In the genomic region with DNA sequence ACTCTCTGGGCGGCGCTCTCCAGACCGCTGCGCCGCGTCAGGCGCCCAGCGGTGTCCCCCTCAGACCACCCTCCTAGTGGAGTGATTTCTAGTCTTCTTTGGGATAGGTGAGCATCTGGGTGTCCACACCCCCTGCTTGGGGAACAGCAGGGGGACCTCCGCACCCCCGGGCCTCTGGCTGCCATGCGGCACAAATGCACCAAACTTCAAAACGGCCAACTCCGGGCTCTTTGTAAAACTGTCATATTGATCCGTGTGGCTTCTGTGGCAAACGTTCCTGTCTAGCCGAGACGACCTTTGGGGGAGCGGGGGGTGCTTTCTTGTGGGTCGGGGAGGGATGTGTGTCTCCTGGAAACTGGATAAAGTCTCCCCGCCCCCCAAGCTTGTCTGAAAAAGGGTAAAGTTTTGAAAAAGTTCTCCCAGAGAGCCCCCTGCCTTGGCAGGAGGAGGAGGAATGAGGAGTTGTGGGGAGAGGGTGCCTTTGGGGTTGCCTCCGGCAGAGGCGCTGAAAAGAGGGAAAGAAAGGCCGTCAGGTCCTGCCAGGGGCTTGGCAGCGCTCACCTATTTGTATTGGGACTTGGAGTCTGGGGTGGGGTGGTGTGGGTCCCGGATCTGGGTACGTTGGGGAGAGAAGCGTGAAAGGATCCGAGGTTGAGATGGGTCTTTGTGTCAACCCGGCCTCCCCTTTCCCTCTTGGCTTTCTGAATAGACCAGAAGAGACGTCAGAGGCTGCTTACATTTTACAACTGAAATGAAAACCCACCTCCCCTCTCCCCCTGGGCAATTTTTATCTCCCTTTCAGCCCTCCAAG, we compare ENCODE assay signal across 1 cellular context.
TF ChIP-seq lines count a peak whose summit lies in the region.

No MANE protein-coding gene starts in this region.

TF ChIP-seq in HepG2, 621 proteins besides CTCF, POLR2A, EP300 and RAD21:
- TF ChIP-seq KLF13 (CRISPR knock-in tag; IDR thresholded peaks at IDR 0.05): no peak
- no peak for TF ChIP-seq SCMH1 (CRISPR knock-in tag; IDR thresholded peaks at IDR 0.05; ENCODE audit: borderline replicate concordance)
- TF ChIP-seq MAZ (IDR thresholded peaks at IDR 0.05; ENCODE audit: borderline replicate concordance, low read depth, low read length): no peak
- 0 out of 2 replicates have a peak, but pooled peaks have one; percentile 28 for TF ChIP-seq MAZ (CRISPR knock-in tag; IDR thresholded peaks at IDR 0.05; ENCODE audit: low read depth)
- no peak for TF ChIP-seq ZNF569 (CRISPR knock-in tag; IDR thresholded peaks at IDR 0.05; ENCODE audit: borderline replicate concordance)
- no peak for TF ChIP-seq ZNF281 (CRISPR knock-in tag; IDR thresholded peaks at IDR 0.05; ENCODE audit: borderline replicate concordance)
- TF ChIP-seq HDAC1 (CRISPR knock-in tag; IDR thresholded peaks at IDR 0.05): 0 out of 2 replicates have a peak, but pooled peaks have one; percentile 0
- no peak for TF ChIP-seq NCOR1 (IDR thresholded peaks at IDR 0.05; ENCODE audit: borderline replicate concordance, low read length)
- TF ChIP-seq, protein P1, sequence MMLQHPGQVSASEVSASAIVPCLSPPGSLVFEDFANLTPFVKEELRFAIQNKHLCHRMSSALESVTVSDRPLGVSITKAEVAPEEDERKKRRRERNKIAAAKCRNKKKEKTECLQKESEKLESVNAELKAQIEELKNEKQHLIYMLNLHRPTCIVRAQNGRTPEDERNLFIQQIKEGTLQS (CRISPR knock-in tag; IDR thresholded peaks at IDR 0.05): peak; percentile 17; the same call in 1 of the 2 replicates
- TF ChIP-seq, protein P2, sequence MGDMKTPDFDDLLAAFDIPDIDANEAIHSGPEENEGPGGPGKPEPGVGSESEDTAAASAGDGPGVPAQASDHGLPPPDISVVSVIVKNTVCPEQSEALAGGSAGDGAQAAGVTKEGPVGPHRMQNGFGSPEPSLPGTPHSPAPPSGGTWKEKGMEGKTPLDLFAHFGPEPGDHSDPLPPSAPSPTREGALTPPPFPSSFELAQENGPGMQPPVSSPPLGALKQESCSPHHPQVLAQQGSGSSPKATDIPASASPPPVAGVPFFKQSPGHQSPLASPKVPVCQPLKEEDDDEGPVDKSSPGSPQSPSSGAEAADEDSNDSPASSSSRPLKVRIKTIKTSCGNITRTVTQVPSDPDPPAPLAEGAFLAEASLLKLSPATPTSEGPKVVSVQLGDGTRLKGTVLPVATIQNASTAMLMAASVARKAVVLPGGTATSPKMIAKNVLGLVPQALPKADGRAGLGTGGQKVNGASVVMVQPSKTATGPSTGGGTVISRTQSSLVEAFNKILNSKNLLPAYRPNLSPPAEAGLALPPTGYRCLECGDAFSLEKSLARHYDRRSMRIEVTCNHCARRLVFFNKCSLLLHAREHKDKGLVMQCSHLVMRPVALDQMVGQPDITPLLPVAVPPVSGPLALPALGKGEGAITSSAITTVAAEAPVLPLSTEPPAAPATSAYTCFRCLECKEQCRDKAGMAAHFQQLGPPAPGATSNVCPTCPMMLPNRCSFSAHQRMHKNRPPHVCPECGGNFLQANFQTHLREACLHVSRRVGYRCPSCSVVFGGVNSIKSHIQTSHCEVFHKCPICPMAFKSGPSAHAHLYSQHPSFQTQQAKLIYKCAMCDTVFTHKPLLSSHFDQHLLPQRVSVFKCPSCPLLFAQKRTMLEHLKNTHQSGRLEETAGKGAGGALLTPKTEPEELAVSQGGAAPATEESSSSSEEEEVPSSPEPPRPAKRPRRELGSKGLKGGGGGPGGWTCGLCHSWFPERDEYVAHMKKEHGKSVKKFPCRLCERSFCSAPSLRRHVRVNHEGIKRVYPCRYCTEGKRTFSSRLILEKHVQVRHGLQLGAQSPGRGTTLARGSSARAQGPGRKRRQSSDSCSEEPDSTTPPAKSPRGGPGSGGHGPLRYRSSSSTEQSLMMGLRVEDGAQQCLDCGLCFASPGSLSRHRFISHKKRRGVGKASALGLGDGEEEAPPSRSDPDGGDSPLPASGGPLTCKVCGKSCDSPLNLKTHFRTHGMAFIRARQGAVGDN (CRISPR knock-in tag; IDR thresholded peaks at IDR 0.05): peak; percentile 41; the same call in 1 of the 2 replicates
- TF ChIP-seq ASH2L (IDR thresholded peaks at IDR 0.05; ENCODE audit: insufficient read length, low read depth, low read length): peak; percentile 3
- TF ChIP-seq NFKB2 (CRISPR knock-in tag; IDR thresholded peaks at IDR 0.05; ENCODE audit: borderline replicate concordance): no peak
- TF ChIP-seq LCORL (IDR thresholded peaks at IDR 0.05): no peak
- TF ChIP-seq LCORL (CRISPR knock-in tag; IDR thresholded peaks at IDR 0.05): 0 out of 2 replicates have a peak, but pooled peaks have one; percentile 26
